In the genomic region with DNA sequence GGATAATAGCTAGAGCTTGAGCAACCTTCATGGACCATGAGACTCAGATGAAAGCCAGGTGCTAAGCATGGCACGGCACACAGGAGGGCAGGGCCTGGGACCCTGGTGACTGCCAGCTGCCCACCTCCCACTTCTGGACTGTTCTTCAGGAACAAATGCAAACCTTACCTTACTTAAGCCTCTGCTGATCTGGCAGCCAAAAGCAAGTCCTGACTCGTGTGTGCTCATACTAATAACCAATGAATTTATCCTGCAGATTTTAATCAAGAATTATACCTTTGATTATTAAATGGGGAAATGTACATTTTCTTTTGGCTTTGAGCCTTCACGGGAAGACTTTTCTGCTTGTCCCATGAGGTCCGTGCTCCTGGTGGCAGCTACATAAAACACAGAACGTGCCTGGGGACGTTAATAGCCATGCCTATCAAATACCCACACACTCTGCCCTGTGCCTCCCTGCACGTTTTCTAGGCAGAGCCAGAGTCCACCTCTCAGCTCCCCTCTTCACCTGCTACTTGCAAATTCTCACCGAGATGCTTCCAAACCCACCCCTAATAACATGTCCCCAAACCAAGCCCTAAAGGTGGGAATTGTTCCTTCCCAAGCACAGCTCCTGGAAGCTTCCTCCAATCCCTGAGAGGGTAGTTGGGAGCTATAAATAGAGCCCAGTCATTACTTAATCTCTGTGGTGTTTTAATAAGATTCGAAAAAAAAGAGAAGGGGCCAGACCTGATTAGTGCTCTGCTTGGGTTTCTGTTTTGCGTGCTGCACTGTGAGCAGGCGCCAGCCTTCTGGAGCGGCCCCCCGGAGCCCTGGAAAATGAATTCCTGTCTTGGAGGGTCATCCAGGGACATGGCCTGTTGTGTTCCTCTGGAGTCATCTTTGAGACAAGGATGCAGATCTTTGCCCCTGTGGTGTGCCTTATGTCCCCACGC, we compare ENCODE assay signal across 14 cellular contexts. TPM values are rescaled to one million over a fixed set of nuclear protein-coding genes. Genes with fewer than 3 reads are reported as not detected.
DNase-seq lines count a peak whose midpoint lies in the region; ATAC-seq and TF ChIP-seq lines count a peak whose summit lies in the region.
"Had no signal": no experiment of that assay in that cellular context is flagged by ENCODE, and none has a peak within 500 bp of the region (broad histone marks: within the 10 kb centered on the region; RNA-seq: fewer than 3 reads in every experiment).

No MANE protein-coding gene starts in this region.

- H3K27ac ChIP-seq in GM23338 (ENCODE audit: low read depth), result no peak overlapping the region
- no peak overlapping the region for H3K27ac ChIP-seq in mesendoderm (ENCODE audit: low read depth, low read length)

- no peak overlapping the region for H2BK15ac ChIP-seq in mesendoderm (replicated peaks; ENCODE audit: low read depth)

- H3K36me3 ChIP-seq in GM23338 (ENCODE audit: insufficient read depth), result no peaks in the 10 kb centered on the region
- H3K36me3 ChIP-seq in mesendoderm (ENCODE audit: control insufficient read depth, insufficient read depth, low read length), result no peaks in the 10 kb centered on the region

- CTCF ChIA-PET in AG04449 (lab: Yijun Ruan, JAX), result interaction anchor here (1.5 to 1.8 kb wide), 3 partner anchors 64 to 77 kb away, joined by 5 to 6 read pairs (median 5); no protein-coding TSS in a partner anchor

- H3K4me3 ChIP-seq in AG04449 (ENCODE audit: low read depth, low read length) (no peak overlapping the region), GM23338 (no peak overlapping the region), cardiac fibroblast (replicated peaks in 1 of 2; ENCODE audit: low read depth in 2 of 2, low read length in 2 of 2) (no peak overlapping the region), mesendoderm (ENCODE audit: low read length) (no peak overlapping the region)

- H3K27me3 Mint-ChIP-seq in GM23338 (ENCODE audit: insufficient read depth, low read depth, poor library complexity) (peaks cover 9% of the 10 kb centered on the region), nephron progenitor cell (ENCODE audit: low read depth, poor library complexity) (peaks cover 18% of the 10 kb centered on the region)

- H3K9me3 Mint-ChIP-seq in GM23338 (0 out of 3 replicates have a peak, but pooled peaks cover 5% of the 10 kb centered on the region), nephron progenitor cell (no peaks in the 10 kb centered on the region)

- peaks cover 9% of the 10 kb centered on the region for H3K4me1 ChIP-seq in GM23338 (ENCODE audit: insufficient read depth)
- H3K4me1 ChIP-seq in mesendoderm (ENCODE audit: control insufficient read depth, low read depth, low read length), result no peaks in the 10 kb centered on the region

- no peaks in the 10 kb centered on the region for H3K79me2 ChIP-seq in GM23338 (replicated peaks; ENCODE audit: insufficient read depth)
- H3K79me2 ChIP-seq in mesendoderm (ENCODE audit: control insufficient read depth, insufficient read depth, low read length), result no peaks in the 10 kb centered on the region

- no peak overlapping the region for H4K8ac ChIP-seq in mesendoderm (ENCODE audit: low read depth, low read length)

- H3F3A ChIP-seq in GM23338 (replicated peaks; ENCODE audit: low read depth), result no peaks in the 10 kb centered on the region

- no CpG with 5 or more reads among the region's 14 CpGs for WGBS in mesendoderm (ENCODE audit: extremely low coverage, insufficient coverage, low lambda C conversion rate)

- no peaks in the 10 kb centered on the region for H4K20me1 ChIP-seq in GM23338 (replicated peaks; ENCODE audit: insufficient read depth)

- no peak overlapping the region for H4K5ac ChIP-seq in mesendoderm (ENCODE audit: low read length)

- H3K18ac ChIP-seq in mesendoderm (ENCODE audit: low read length), result no peak overlapping the region

- H3K9me2 ChIP-seq in GM23338 (ENCODE audit: insufficient read depth), result no peaks in the 10 kb centered on the region

- TF ChIP-seq CTCF in AG04449 (IDR thresholded peaks at IDR 0.05; ENCODE audit: insufficient read depth, low read length, missing control alignments) (no peak), GM23338 (conservative IDR thresholded peaks at IDR 0.05; ENCODE audit: low read depth in 2 of 2) (no peak), cardiac fibroblast (IDR thresholded peaks at IDR 0.05; ENCODE audit: low read depth, low read length) (no peak), nephron progenitor cell (IDR thresholded peaks at IDR 0.05) (no peak)

- H3K4me1 Mint-ChIP-seq in GM23338 (peaks cover 18% of the 10 kb centered on the region), nephron progenitor cell (peaks cover 43% of the 10 kb centered on the region)

- no peak overlapping the region for H3K23ac ChIP-seq in mesendoderm (ENCODE audit: low read length)

- no peak for ATAC-seq in GM23338

- H2AFZ ChIP-seq in GM23338, result no peak overlapping the region

- POLR2A ChIA-PET in AG04449 (lab: Yijun Ruan, JAX), result interaction anchor here (1.9 kb wide), 1 partner anchor 37 kb away, joined by 8 read pairs; no protein-coding TSS in a partner anchor

- DNase-seq in AG04449 (ENCODE audit: low read depth, low spot score) (peak; percentile 51), GM23338 (ENCODE audit: low spot score) (no peak), cardiac fibroblast (ENCODE audit: low read depth in 2 of 2) (peak; percentile 16 to 63), mesendoderm (peak; percentile 35), NCI-H345 (lab: John Stamatoyannopoulos, UW) (no peak), nephron progenitor cell (no peak), amygdala (lab: John Stamatoyannopoulos, UW) (no peak)
- DNase-seq in activated CD4-positive, alpha-beta T cell treated with anti-CD3 and anti-CD28 coated beads, Interleukin-2, amount 50 U/mL, for 4 hours, result no peak
- DNase-seq: activated effector memory CD4-positive, alpha-beta T cell treated with anti-CD3 and anti-CD28 coated beads, Interleukin-2, amount 50 U/mL, for 16 hours; cortex of kidney; stimulated activated CD4-positive, alpha-beta T cell treated with anti-CD3 and anti-CD28 coated beads, Interleukin-12 subunit alpha, Interleukin-12 subunit beta, amount 100 ng/mL, for 4 hours; T-helper 1 cell had no signal

- no peak overlapping the region for H2BK5ac ChIP-seq in mesendoderm (ENCODE audit: low read length)

- H3K27me3 ChIP-seq in GM23338 (ENCODE audit: insufficient read depth) (no peaks in the 10 kb centered on the region), mesendoderm (ENCODE audit: insufficient read depth, low read length, poor library complexity) (no peaks in the 10 kb centered on the region)

- H3K4me3 Mint-ChIP-seq in GM23338 (no peak overlapping the region), nephron progenitor cell (no peak overlapping the region)

- H3K4me2 ChIP-seq in GM23338 (0 out of 2 replicates have a peak overlapping the region, but pooled peaks have one; percentile 23), mesendoderm (ENCODE audit: low read length) (no peak overlapping the region)

- H2AK5ac ChIP-seq in mesendoderm (ENCODE audit: low read length), result no peak overlapping the region

- no peak overlapping the region for H3K9ac ChIP-seq in mesendoderm (ENCODE audit: low read length)

- H3K79me1 ChIP-seq in mesendoderm (ENCODE audit: low read length), result no peaks in the 10 kb centered on the region

- H3K36me3 Mint-ChIP-seq in GM23338 (ENCODE audit: low read depth) (no peaks in the 10 kb centered on the region; the same call in 2 of the 3 replicates), nephron progenitor cell (ENCODE audit: low read depth) (no peaks in the 10 kb centered on the region)
- H3K36me3 Mint-ChIP-seq: CD14-positive monocyte had no signal

- H3K27ac Mint-ChIP-seq in GM23338 (no peak overlapping the region), nephron progenitor cell (no peak overlapping the region)

- H2BK120ac ChIP-seq in mesendoderm (ENCODE audit: low read depth, low read length), result no peak overlapping the region

- H3K4ac ChIP-seq in mesendoderm (ENCODE audit: low read depth, low read length), result no peak overlapping the region

- no peak overlapping the region for H3K56ac ChIP-seq in mesendoderm (ENCODE audit: low read length)

TF ChIP-seq in GM23338, 12 proteins besides CTCF, POLR2A, EP300 and RAD21:
- TF ChIP-seq, protein P1, sequence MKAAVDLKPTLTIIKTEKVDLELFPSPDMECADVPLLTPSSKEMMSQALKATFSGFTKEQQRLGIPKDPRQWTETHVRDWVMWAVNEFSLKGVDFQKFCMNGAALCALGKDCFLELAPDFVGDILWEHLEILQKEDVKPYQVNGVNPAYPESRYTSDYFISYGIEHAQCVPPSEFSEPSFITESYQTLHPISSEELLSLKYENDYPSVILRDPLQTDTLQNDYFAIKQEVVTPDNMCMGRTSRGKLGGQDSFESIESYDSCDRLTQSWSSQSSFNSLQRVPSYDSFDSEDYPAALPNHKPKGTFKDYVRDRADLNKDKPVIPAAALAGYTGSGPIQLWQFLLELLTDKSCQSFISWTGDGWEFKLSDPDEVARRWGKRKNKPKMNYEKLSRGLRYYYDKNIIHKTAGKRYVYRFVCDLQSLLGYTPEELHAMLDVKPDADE (IDR thresholded peaks at IDR 0.05), result no peak
- TF ChIP-seq NANOG (IDR thresholded peaks at IDR 0.05; ENCODE audit: borderline replicate concordance), result no peak
- TF ChIP-seq EZH2 (IDR thresholded peaks at IDR 0.05; ENCODE audit: low read depth, unreplicated experiment), result no peak
- no peak for TF ChIP-seq POLR2AphosphoS5 (IDR thresholded peaks at IDR 0.05; ENCODE audit: low read depth)
- TF ChIP-seq JUNB (IDR thresholded peaks at IDR 0.05; ENCODE audit: unreplicated experiment), result no peak
- no peak for TF ChIP-seq CREB1 (CRISPR knock-in tag; IDR thresholded peaks at IDR 0.05; ENCODE audit: low read depth)
- TF ChIP-seq STAT1 (IDR thresholded peaks at IDR 0.05; ENCODE audit: unreplicated experiment), result no peak
TF ChIP-seq in GM23338: peak in this region for 0.

RNA-seq across cellular contexts. Expression of a gene that starts 33.5 kb away (rescaled TPM):
- not detected in 2 replicates for total RNA-seq in GM23338 (2014; rRNA removed; shearing (Covaris generic))
- not detected in 2 replicates for polyA plus RNA-seq in GM23338 (2016; fragmentation: Nextera tagmentation; extraction: Ambion mirVana)
- not detected for polyA plus RNA-seq in mesendoderm (2013, experiment 1 of 2)
- polyA plus RNA-seq in mesendoderm (2013, experiment 2 of 2), result 0.01 TPM
- polyA plus RNA-seq: CD14-positive monocyte, neural cell had no signal

RNA-seq across cellular contexts. Expression of a gene that starts 46.9 kb away (rescaled TPM):
- total RNA-seq in GM23338 (2014; rRNA removed; shearing (Covaris generic)), result 0.24 and 1.0 TPM in 2 replicates
- 0.16 TPM in 1 of 2 replicates, not detected in the other for polyA plus RNA-seq in GM23338 (2016; fragmentation: Nextera tagmentation; extraction: Ambion mirVana)
- polyA plus RNA-seq in mesendoderm (2013, experiment 1 of 2), result not detected
- not detected for polyA plus RNA-seq in mesendoderm (2013, experiment 2 of 2)
- polyA plus RNA-seq: CD14-positive monocyte had no signal

Comparison
In these comparisons a context has a peak if more than half of its experiments do, and no peak if none do; other contexts are left out.
1. DNase-seq: peak in AG04449 (single experiment), cardiac fibroblast (2 of 2) and mesendoderm (single experiment); none in GM23338 (single experiment), activated CD4-positive, alpha-beta T cell treated with anti-CD3 and anti-CD28 coated beads, Interleukin-2, amount 50 U/mL, for 4 hours (0 of 2), NCI-H345 (single experiment), nephron progenitor cell (single experiment) and amygdala (0 of 56).